ENCODE assay signal across 10 cellular contexts in the genomic region with DNA sequence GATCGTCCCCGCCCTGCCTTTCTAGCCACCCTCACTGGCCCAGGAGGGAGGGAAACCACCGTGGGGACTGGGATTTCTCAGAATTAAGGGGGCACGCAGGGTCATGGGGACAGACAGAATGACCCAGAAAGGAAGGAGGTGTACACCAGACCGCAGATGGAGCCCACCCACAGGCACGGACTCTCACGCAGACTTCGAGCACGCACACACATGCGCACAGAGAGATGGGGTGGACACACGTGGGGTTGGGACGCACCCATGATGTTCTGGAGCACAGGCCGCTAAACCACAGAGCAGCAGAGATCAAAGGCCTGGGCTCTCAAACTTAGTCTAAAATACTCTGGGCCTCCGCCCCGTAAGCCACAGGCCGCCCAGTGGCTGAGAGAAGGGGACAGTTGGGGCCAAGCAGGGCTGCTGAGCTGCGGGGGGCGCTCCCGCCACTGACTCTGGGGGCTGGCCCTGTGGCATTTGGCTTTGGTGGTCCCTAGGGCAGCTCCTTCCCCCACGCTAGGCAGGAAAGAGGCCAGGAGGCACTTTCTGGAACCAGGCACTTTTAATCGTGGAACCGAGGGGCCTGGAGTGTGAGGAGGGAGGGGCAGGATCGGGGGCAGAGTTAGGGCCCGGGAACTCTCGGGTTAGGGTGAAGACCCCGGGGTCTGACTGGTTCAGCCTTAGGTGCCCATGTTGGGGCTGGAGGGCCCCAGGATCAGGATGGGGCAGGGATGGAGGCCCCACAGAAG. TPM values are rescaled to one million over a fixed set of nuclear protein-coding genes. Genes with fewer than 3 reads are reported as not detected.
DNase-seq lines count a peak whose midpoint lies in the region; ATAC-seq lines count a peak whose summit lies in the region.
"Had no signal": no experiment of that assay in that cellular context is flagged by ENCODE, and none has a peak within 500 bp of the region (broad histone marks: within the 10 kb centered on the region; RNA-seq: fewer than 3 reads in every experiment).

No MANE protein-coding gene starts in this region.

- H3K27ac ChIP-seq in CD8-positive, alpha-beta memory T cell (ENCODE audit: low read depth, low read length) = peak overlapping the region; percentile 24
- no peak overlapping the region for H3K27ac ChIP-seq in SJCRH30
- H3K27ac ChIP-seq in naive thymus-derived CD4-positive, alpha-beta T cell (ENCODE audit: low read depth, low read length) = peak overlapping the region; percentile 43

- no peaks in the 10 kb centered on the region for H3K9me3 ChIP-seq in CD8-positive, alpha-beta memory T cell (ENCODE audit: low read length)
- H3K9me3 ChIP-seq in SJCRH30 (replicated peaks) = no peaks in the 10 kb centered on the region
- no peaks in the 10 kb centered on the region for H3K9me3 ChIP-seq in naive thymus-derived CD4-positive, alpha-beta T cell (ENCODE audit: control insufficient read depth in 2 of 3, low read length in 3 of 3)
- H3K9me3 ChIP-seq: esophagus muscularis mucosa had no signal

- no peaks in the 10 kb centered on the region for H3K27me3 ChIP-seq in CD8-positive, alpha-beta memory T cell (ENCODE audit: insufficient read depth, low read length, poor library complexity, severe bottlenecking)
- no peaks in the 10 kb centered on the region for H3K27me3 ChIP-seq in SJCRH30
- H3K27me3 ChIP-seq in naive thymus-derived CD4-positive, alpha-beta T cell (ENCODE audit: control insufficient read depth in 2 of 2, insufficient read depth in 2 of 2, low read length in 2 of 2) = no peaks in the 10 kb centered on the region

- peaks cover 0 to 5% of the 10 kb centered on the region in 2 donors for H3K27me3 Mint-ChIP-seq in CD8-positive, alpha-beta memory T cell
- no peaks in the 10 kb centered on the region for H3K27me3 Mint-ChIP-seq in central memory CD8-positive, alpha-beta T cell
- H3K27me3 Mint-ChIP-seq in naive thymus-derived CD4-positive, alpha-beta T cell = peaks cover 0 to 12% (median 0%) of the 10 kb centered on the region in 5 donors

- peak; percentile 57 for ATAC-seq in central memory CD8-positive, alpha-beta T cell (replicated peaks; ENCODE audit: extremely low read depth, poor library complexity, severe bottlenecking)
- ATAC-seq in naive thymus-derived CD4-positive, alpha-beta T cell = peak; percentile 59
- ATAC-seq in GM18520 (IDR thresholded peaks at IDR 0.05; ENCODE audit: unreplicated experiment) = no peak

- peak in 2 of 5 donors; percentile 36 to 64 for DNase-seq in CD8-positive, alpha-beta memory T cell
- DNase-seq in SJCRH30 = peak; percentile 40 to 45
- DNase-seq in central memory CD8-positive, alpha-beta T cell (ENCODE audit: low spot score in 2 of 2) = no peak
- DNase-seq in naive thymus-derived CD4-positive, alpha-beta T cell = peak in 3 of 9 donors; percentile 7 to 28 (median 27)
- DNase-seq in NCI-H345 (lab: John Stamatoyannopoulos, UW) = no peak
- DNase-seq in NCI-H2029 treated with DMSO at 0.1 percent for 48 hours (lab: John Stamatoyannopoulos, UW) = no peak
- no peak for DNase-seq in anterior cingulate cortex (lab: John Stamatoyannopoulos, UW)

- H3K4me1 Mint-ChIP-seq in CD8-positive, alpha-beta memory T cell = peaks cover 19 to 33% (median 21%) of the 10 kb centered on the region in 3 donors
- peaks cover 15% of the 10 kb centered on the region for H3K4me1 Mint-ChIP-seq in central memory CD8-positive, alpha-beta T cell
- peaks cover 12 to 35% (median 16%) of the 10 kb centered on the region in 7 donors for H3K4me1 Mint-ChIP-seq in naive thymus-derived CD4-positive, alpha-beta T cell

- H3K4me3 ChIP-seq in CD8-positive, alpha-beta memory T cell (ENCODE audit: low read length) = no peak overlapping the region
- no peak overlapping the region for H3K4me3 ChIP-seq in SJCRH30
- H3K4me3 ChIP-seq in naive thymus-derived CD4-positive, alpha-beta T cell (ENCODE audit: low read length) = no peak overlapping the region
- H3K4me3 ChIP-seq: esophagus muscularis mucosa had no signal

- CTCF ChIA-PET in CD8-positive, alpha-beta memory T cell (lab: Charles Lee) = no interaction called here
- CTCF ChIA-PET in naive thymus-derived CD4-positive, alpha-beta T cell (lab: Charles Lee) = no interaction called here

- H3K36me3 ChIP-seq in CD8-positive, alpha-beta memory T cell (ENCODE audit: insufficient read depth, low read length) = no peaks in the 10 kb centered on the region
- no peaks in the 10 kb centered on the region for H3K36me3 ChIP-seq in SJCRH30
- H3K36me3 ChIP-seq in naive thymus-derived CD4-positive, alpha-beta T cell (ENCODE audit: control insufficient read depth in 2 of 3, insufficient read depth in 3 of 3, low read length in 3 of 3) = peaks cover 0 to 21% (median 8%) of the 10 kb centered on the region in 3 experiments

- peak overlapping the region; percentile 14 to 75 (median 44) for H3K4me3 Mint-ChIP-seq in CD8-positive, alpha-beta memory T cell
- peak overlapping the region; percentile 63 for H3K4me3 Mint-ChIP-seq in central memory CD8-positive, alpha-beta T cell
- peak overlapping the region in 8 of 10 donors; percentile 16 to 61 (median 38) for H3K4me3 Mint-ChIP-seq in naive thymus-derived CD4-positive, alpha-beta T cell
- H3K4me3 Mint-ChIP-seq: activated naive CD4-positive, alpha-beta T cell treated with anti-CD3 and anti-CD28 coated beads, Interleukin-2, amount 50 U/mL, for 24 hours had no signal

- POLR2A ChIA-PET in CD8-positive, alpha-beta memory T cell (lab: Charles Lee) = interaction anchor here (1.8 kb wide), 1 partner anchor 8 kb away, joined by 9 read pairs; a partner anchor contains a TSS
- POLR2A ChIA-PET in naive thymus-derived CD4-positive, alpha-beta T cell (lab: Charles Lee) = interaction anchor here (1.4 to 2.6 kb wide), 6 partner anchors 9 to 91 kb away, joined by 3 to 24 read pairs (median 4); a partner anchor contains a TSS

- peaks cover 0 to 25% (median 0%) of the 10 kb centered on the region in 3 donors for H3K36me3 Mint-ChIP-seq in CD8-positive, alpha-beta memory T cell
- H3K36me3 Mint-ChIP-seq in central memory CD8-positive, alpha-beta T cell (ENCODE audit: insufficient read depth) = peaks cover 9% of the 10 kb centered on the region
- H3K36me3 Mint-ChIP-seq in naive thymus-derived CD4-positive, alpha-beta T cell = no peaks in the 10 kb centered on the region
- H3K36me3 Mint-ChIP-seq: activated naive CD4-positive, alpha-beta T cell treated with anti-CD3 and anti-CD28 coated beads, Interleukin-2, amount 50 U/mL, for 24 hours had no signal

- intact Hi-C loops in naive thymus-derived CD4-positive, alpha-beta T cell (cut with micrococcal nuclease) = no loop called here

- H3K9me3 Mint-ChIP-seq in CD8-positive, alpha-beta memory T cell = no peaks in the 10 kb centered on the region
- no peaks in the 10 kb centered on the region for H3K9me3 Mint-ChIP-seq in central memory CD8-positive, alpha-beta T cell
- H3K9me3 Mint-ChIP-seq in naive thymus-derived CD4-positive, alpha-beta T cell = no peaks in the 10 kb centered on the region
- H3K9me3 Mint-ChIP-seq: activated naive CD4-positive, alpha-beta T cell treated with anti-CD3 and anti-CD28 coated beads, Interleukin-2, amount 50 U/mL, for 24 hours had no signal

- peak overlapping the region; percentile 47 to 95 (median 73) for H3K27ac Mint-ChIP-seq in CD8-positive, alpha-beta memory T cell
- peak overlapping the region; percentile 36 for H3K27ac Mint-ChIP-seq in central memory CD8-positive, alpha-beta T cell (ENCODE audit: low read depth)
- peak overlapping the region in 8 of 9 donors; percentile 66 to 90 (median 80) for H3K27ac Mint-ChIP-seq in naive thymus-derived CD4-positive, alpha-beta T cell

- peaks cover 20% of the 10 kb centered on the region for H3K4me1 ChIP-seq in CD8-positive, alpha-beta memory T cell (ENCODE audit: insufficient read depth, low read length)
- peaks cover 14% of the 10 kb centered on the region; the same call in 1 of the 2 replicates for H3K4me1 ChIP-seq in SJCRH30
- H3K4me1 ChIP-seq in naive thymus-derived CD4-positive, alpha-beta T cell (ENCODE audit: control insufficient read depth in 2 of 2, insufficient read depth in 2 of 2, low read length in 2 of 2) = peaks cover 19 to 26% of the 10 kb centered on the region in 2 donors

RNA-seq across cellular contexts. Expression of a gene that starts 1.5 kb away (rescaled TPM):
- total RNA-seq in CD8-positive, alpha-beta memory T cell = not detected
- not detected for polyA plus RNA-seq in CD8-positive, alpha-beta memory T cell
- total RNA-seq in SJCRH30 (2014; rRNA removed; shearing (Covaris generic)) = not detected in 2 replicates
- total RNA-seq in naive thymus-derived CD4-positive, alpha-beta T cell = not detected
- not detected for polyA plus RNA-seq in naive thymus-derived CD4-positive, alpha-beta T cell
- total RNA-seq: esophagus muscularis mucosa had no signal

RNA-seq across cellular contexts. Expression of a gene that starts 8.9 kb away (rescaled TPM):
- total RNA-seq in CD8-positive, alpha-beta memory T cell = 10 to 100 TPM; 81.0 to 81.2 TPM
- 9.8 TPM for polyA plus RNA-seq in CD8-positive, alpha-beta memory T cell
- total RNA-seq in SJCRH30 (2014; rRNA removed; shearing (Covaris generic)) = 4.7 and 8.5 TPM in 2 replicates
- 100 to 1,000 TPM; 325 to 656 (median 348) TPM for total RNA-seq in naive thymus-derived CD4-positive, alpha-beta T cell
- polyA plus RNA-seq in naive thymus-derived CD4-positive, alpha-beta T cell = 10 to 100 TPM in 1 of 2 donors, 1 to 10 TPM in 1; 5.1 to 11.7 TPM

RNA-seq across cellular contexts. Expression of a gene that starts 9.8 kb away (rescaled TPM):
- 100 to 1,000 TPM; 132 to 142 TPM for total RNA-seq in CD8-positive, alpha-beta memory T cell
- polyA plus RNA-seq in CD8-positive, alpha-beta memory T cell = 3,074 TPM
- 38.4 and 40.0 TPM in 2 replicates for total RNA-seq in SJCRH30 (2014; rRNA removed; shearing (Covaris generic))
- total RNA-seq in naive thymus-derived CD4-positive, alpha-beta T cell = 1,000 to 10,000 TPM in 1 of 5 experiments, 100 to 1,000 TPM in 4; 143 to 1,924 (median 528) TPM
- 1,000 to 10,000 TPM; 2,860 to 3,315 TPM for polyA plus RNA-seq in naive thymus-derived CD4-positive, alpha-beta T cell

RNA-seq across cellular contexts. Expression of a gene that starts 16.0 kb away (rescaled TPM):
- total RNA-seq in CD8-positive, alpha-beta memory T cell = 10 to 100 TPM; 70.7 to 75.9 TPM
- 2,153 TPM for polyA plus RNA-seq in CD8-positive, alpha-beta memory T cell
- 4.9 and 7.4 TPM in 2 replicates for total RNA-seq in SJCRH30 (2014; rRNA removed; shearing (Covaris generic))
- total RNA-seq in naive thymus-derived CD4-positive, alpha-beta T cell = 100 to 1,000 TPM in 4 of 5 experiments, 10 to 100 TPM in 1; 97.4 to 985 (median 241) TPM
- polyA plus RNA-seq in naive thymus-derived CD4-positive, alpha-beta T cell = 1,000 to 10,000 TPM; 1,878 to 2,355 TPM

RNA-seq across cellular contexts. Expression of a gene that starts 19.6 kb away (rescaled TPM):
- 1 to 10 TPM; 3.5 to 3.6 TPM for total RNA-seq in CD8-positive, alpha-beta memory T cell
- 11.7 TPM for polyA plus RNA-seq in CD8-positive, alpha-beta memory T cell
- total RNA-seq in SJCRH30 (2014; rRNA removed; shearing (Covaris generic)) = not detected in 2 replicates
- 10 to 100 TPM in 3 of 5 experiments, 1 to 10 TPM in 2; 5.4 to 24.7 (median 13.8) TPM for total RNA-seq in naive thymus-derived CD4-positive, alpha-beta T cell
- polyA plus RNA-seq in naive thymus-derived CD4-positive, alpha-beta T cell = 10 to 100 TPM in 1 of 2 donors, 1 to 10 TPM in 1; 8.5 to 20.4 TPM

Comparison
In these comparisons a context has a peak if more than half of its experiments do, and no peak if none do; other contexts are left out.
1. DNase-seq: peak in SJCRH30 (2 of 2); none in central memory CD8-positive, alpha-beta T cell (0 of 2), NCI-H345 (single experiment), NCI-H2029 treated with DMSO at 0.1 percent for 48 hours (single experiment) and anterior cingulate cortex (0 of 58).
2. Peak in every context shown above with its lines, with median percentiles within 50 percentile points of each other: H3K27ac Mint-ChIP-seq and H3K4me3 Mint-ChIP-seq.